In genomic region chr17:44344939-44345496, GRCh38 we compare ENCODE assay signal across 8 cellular contexts. TPM values are rescaled to one million over a fixed set of nuclear protein-coding genes. Genes with fewer than 3 reads are reported as not detected.
DNase-seq lines count a peak whose midpoint lies in the region; ATAC-seq and TF ChIP-seq lines count a peak whose summit lies in the region.

GRN (plus strand) TSS chr17:44345302; CDS start chr17:44349165, 3,863 bp downstream.

- H3K36me3 ChIP-seq in PC-9 (ENCODE audit: low read depth): no peaks in the 10 kb centered on the region

- intact Hi-C loops in PC-9 (cut with micrococcal nuclease; ENCODE audit: unreplicated experiment): loop anchor here (10.0 kb wide), 1 partner anchor 270 kb away; the partner anchor contains the start of gene G6PC3

- no peaks in the 10 kb centered on the region for H3K9me3 ChIP-seq in PC-9 (ENCODE audit: insufficient read depth, low read depth)

- POLR2A ChIA-PET in PC-9 (lab: Charles Lee; ENCODE audit: unreplicated experiment): interaction anchor here (0.7 to 1.5 kb wide), 2 partner anchors 18 to 121 kb away, joined by 4 to 7 read pairs; no protein-coding TSS in a partner anchor

- CTCF ChIA-PET in PC-9 (lab: Charles Lee): interaction anchor here (0.6 to 1.1 kb wide), 6 partner anchors 18 to 412 kb away, joined by 3 to 8 read pairs (median 5); no protein-coding TSS in a partner anchor

- peaks cover 12% of the 10 kb centered on the region; the same call in 1 of the 2 replicates for H3F3A ChIP-seq in PC-9 (ENCODE audit: insufficient read depth, low read depth)

- H3K4me3 Mint-ChIP-seq in IgD-negative memory B cell: peak within 1 kb of the TSS; percentile 96 to 99 (median 99)

- peaks cover 27 to 35% (median 31%) of the 10 kb centered on the region in 3 donors for H3K4me1 Mint-ChIP-seq in IgD-negative memory B cell

- H3K79me2 ChIP-seq in PC-9 (ENCODE audit: low read depth): peaks cover 7% of the 10 kb centered on the region; the same call in 1 of the 2 replicates

- H3K36me3 Mint-ChIP-seq in IgD-negative memory B cell: no peaks in the 10 kb centered on the region

- H3K9me3 Mint-ChIP-seq in IgD-negative memory B cell: no peaks in the 10 kb centered on the region

- peak within 1 kb of the TSS; percentile 92 for H2AFZ ChIP-seq in PC-9

- H3K4me2 ChIP-seq in PC-9: peak within 1 kb of the TSS; percentile 93

- H3K27me3 Mint-ChIP-seq in IgD-negative memory B cell: no peaks in the 10 kb centered on the region

- H4K20me1 ChIP-seq in PC-9 (ENCODE audit: insufficient read depth): peaks cover 8% of the 10 kb centered on the region; the same call in 1 of the 2 replicates

- no peaks in the 10 kb centered on the region for H3K9me2 ChIP-seq in PC-9 (ENCODE audit: insufficient read depth)

- no peak for TF ChIP-seq CTCF in PC-9 (conservative IDR thresholded peaks at IDR 0.05)
- TF ChIP-seq CTCF in epithelial cell of proximal tubule (conservative IDR thresholded peaks at IDR 0.05; ENCODE audit: low read depth, low read length): no peak

- H3K4me3 ChIP-seq in PC-9 (peak within 1 kb of the TSS; percentile 95), epithelial cell of proximal tubule (ENCODE audit: low read depth, low read length) (peak within 1 kb of the TSS; percentile 100)

- peak within 1 kb of the TSS; percentile 31; the same call in 1 of the 2 replicates for H3K27ac ChIP-seq in PC-9

- peak within 1 kb of the TSS; percentile 92 to 95 (median 95) for H3K27ac Mint-ChIP-seq in IgD-negative memory B cell

- ATAC-seq in GM21381 (IDR thresholded peaks at IDR 0.05; ENCODE audit: unreplicated experiment): peak; percentile 64

- BruUV-seq in PC-9 (replicated peaks; lab: Mats Ljungman, UMichigan): no TSS peak

- H3K4me1 ChIP-seq in PC-9 (replicated peaks; ENCODE audit: insufficient read depth): peaks cover 20% of the 10 kb centered on the region

- H3K27me3 ChIP-seq in PC-9 (ENCODE audit: insufficient read depth, low read depth): no peaks in the 10 kb centered on the region

- DNase-seq in COLO829 (ENCODE audit: low spot score): peak; percentile 99
- peak; percentile 93 to 95 for DNase-seq in PC-9
- peak; percentile 83 for DNase-seq in activated T-cell treated with anti-CD3 and anti-CD28 coated beads, Interleukin-2, amount 50 U/mL, for 1 hour
- DNase-seq in epithelial cell of proximal tubule (ENCODE audit: low read depth): peak; percentile 96
- DNase-seq in mucosa of gallbladder (ENCODE audit: low spot score): peak; percentile 98
- DNase-seq in stimulated activated CD8-positive, alpha-beta memory T cell treated with anti-CD3 and anti-CD28 coated beads, Interleukin-4, amount 100 ng/mL, for 4 hours (ENCODE audit: low read depth in 2 of 2, low spot score in 1 of 2): peak; percentile 66 to 68

RNA-seq across cellular contexts. Expression of gene GRN, which starts in this region (rescaled TPM):
- polyA plus RNA-seq in IgD-negative memory B cell: 219 TPM
- total RNA-seq in PC-9 (2021) (226 and 413 TPM in 2 replicates), epithelial cell of proximal tubule (195 and 567 TPM in 2 replicates), mucosa of gallbladder (385 TPM)

Comparison
In these comparisons a context has a peak if more than half of its experiments do, and no peak if none do; other contexts are left out.
1. Peak in every context shown above with its lines: DNase-seq, ATAC-seq, H3K4me3 ChIP-seq and H3K27ac ChIP-seq.